Comparison of ENCODE assay signal across 8 cellular contexts in genomic region chrX:54891573-54891972, GRCh38. TPM values are rescaled to one million over a fixed set of nuclear protein-coding genes. Genes with fewer than 3 reads are reported as not detected.
DNase-seq lines count a peak whose midpoint lies in the region; ATAC-seq and TF ChIP-seq lines count a peak whose summit lies in the region.

No MANE protein-coding gene starts in this region.

- DNase-seq in cardiac muscle cell (ENCODE audit: low read depth in 1 of 2, low spot score in 1 of 2) (peak; percentile 30 to 64), Right ventricle myocardium inferior (ENCODE audit: missing footprints) (no peak), LHCN-M2 (ENCODE audit: low read depth) (peak; percentile 28), T-helper 22 cell (ENCODE audit: low read depth) (peak; percentile 1), epidermal melanocyte (ENCODE audit: insufficient read length, low spot score) (peak; percentile 17), pons (ENCODE audit: low spot score) (peak; percentile 65), HuH-7.5 (ENCODE audit: low spot score) (no peak)

- peak; percentile 52 for TF ChIP-seq CTCF in cardiac muscle cell (IDR thresholded peaks at IDR 0.05; ENCODE audit: low read depth, low read length)

- no peak overlapping the region for H3K4me3 ChIP-seq in cardiac muscle cell

- ATAC-seq in Right ventricle myocardium inferior (no peak), GM21381 (IDR thresholded peaks at IDR 0.05; ENCODE audit: unreplicated experiment) (no peak)

- H3K4me1 ChIP-seq in cardiac muscle cell (ENCODE audit: low read depth) = no peaks in the 10 kb centered on the region

- intact Hi-C loops in Right ventricle myocardium inferior (cut with DNase I) = loop anchor here (2.0 to 10.0 kb wide), 2 partner anchors 113 to 165 kb away; partner anchors contain the start of gene APEX2

- no peaks in the 10 kb centered on the region for H3K36me3 ChIP-seq in cardiac muscle cell

- H3K27me3 ChIP-seq in cardiac muscle cell = no peaks in the 10 kb centered on the region

- H3K27ac ChIP-seq in cardiac muscle cell = no peak overlapping the region

- no peaks in the 10 kb centered on the region for H3K9me3 ChIP-seq in cardiac muscle cell (ENCODE audit: low read depth)

RNA-seq across cellular contexts. Expression of gene TRO, which starts 29.1 kb away (rescaled TPM):
- total RNA-seq in cardiac muscle cell = 111 and 130 TPM in 2 replicates
- 125 and 140 TPM in 2 replicates for polyA plus RNA-seq in cardiac muscle cell
- total RNA-seq in Right ventricle myocardium inferior = 1.8 TPM
- total RNA-seq in LHCN-M2 (2014; rRNA removed) = 21.3 and 21.5 TPM in 2 replicates
- polyA plus RNA-seq in LHCN-M2 (2012) = 20.8 TPM

Comparison
In these comparisons a context has a peak if more than half of its experiments do, and no peak if none do; other contexts are left out.
1. DNase-seq: peak in cardiac muscle cell (2 of 2), LHCN-M2 (single experiment), T-helper 22 cell (single experiment), epidermal melanocyte (single experiment) and pons (single experiment); none in Right ventricle myocardium inferior (single experiment) and HuH-7.5 (single experiment).